Comparison of ENCODE assay signal across 8 cellular contexts in genomic region chr16:73047536-73048291, GRCh38. TPM values are rescaled to one million over a fixed set of nuclear protein-coding genes. Genes with fewer than 3 reads are reported as not detected.
DNase-seq lines count a peak whose midpoint lies in the region; ATAC-seq and TF ChIP-seq lines count a peak whose summit lies in the region.

A gene with protein sequence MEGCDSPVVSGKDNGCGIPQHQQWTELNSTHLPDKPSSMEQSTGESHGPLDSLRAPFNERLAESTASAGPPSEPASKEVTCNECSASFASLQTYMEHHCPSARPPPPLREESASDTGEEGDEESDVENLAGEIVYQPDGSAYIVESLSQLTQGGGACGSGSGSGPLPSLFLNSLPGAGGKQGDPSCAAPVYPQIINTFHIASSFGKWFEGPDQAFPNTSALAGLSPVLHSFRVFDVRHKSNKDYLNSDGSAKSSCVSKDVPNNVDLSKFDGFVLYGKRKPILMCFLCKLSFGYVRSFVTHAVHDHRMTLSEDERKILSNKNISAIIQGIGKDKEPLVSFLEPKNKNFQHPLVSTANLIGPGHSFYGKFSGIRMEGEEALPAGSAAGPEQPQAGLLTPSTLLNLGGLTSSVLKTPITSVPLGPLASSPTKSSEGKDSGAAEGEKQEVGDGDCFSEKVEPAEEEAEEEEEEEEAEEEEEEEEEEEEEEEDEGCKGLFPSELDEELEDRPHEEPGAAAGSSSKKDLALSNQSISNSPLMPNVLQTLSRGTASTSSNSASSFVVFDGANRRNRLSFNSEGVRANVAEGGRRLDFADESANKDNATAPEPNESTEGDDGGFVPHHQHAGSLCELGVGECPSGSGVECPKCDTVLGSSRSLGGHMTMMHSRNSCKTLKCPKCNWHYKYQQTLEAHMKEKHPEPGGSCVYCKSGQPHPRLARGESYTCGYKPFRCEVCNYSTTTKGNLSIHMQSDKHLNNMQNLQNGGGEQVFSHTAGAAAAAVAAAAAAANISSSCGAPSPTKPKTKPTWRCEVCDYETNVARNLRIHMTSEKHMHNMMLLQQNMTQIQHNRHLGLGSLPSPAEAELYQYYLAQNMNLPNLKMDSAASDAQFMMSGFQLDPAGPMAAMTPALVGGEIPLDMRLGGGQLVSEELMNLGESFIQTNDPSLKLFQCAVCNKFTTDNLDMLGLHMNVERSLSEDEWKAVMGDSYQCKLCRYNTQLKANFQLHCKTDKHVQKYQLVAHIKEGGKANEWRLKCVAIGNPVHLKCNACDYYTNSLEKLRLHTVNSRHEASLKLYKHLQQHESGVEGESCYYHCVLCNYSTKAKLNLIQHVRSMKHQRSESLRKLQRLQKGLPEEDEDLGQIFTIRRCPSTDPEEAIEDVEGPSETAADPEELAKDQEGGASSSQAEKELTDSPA (N-terminal part only) (minus strand): TSS chr16:73048128. CDS start chr16:72960145, 87,983 bp downstream.

- POLR2A ChIA-PET in activated CD8-positive, alpha-beta T cell treated with anti-CD3 and anti-CD28 coated beads, Interleukin-2, amount 10 ng/mL, durations not matched to agents 7 days and 5 days (lab: Charles Lee): no interaction called here

- H3K27me3 Mint-ChIP-seq in activated CD8-positive, alpha-beta T cell treated with anti-CD3 and anti-CD28 coated beads, Interleukin-2, amount 10 ng/mL, durations not matched to agents 7 days and 5 days (ENCODE audit: low read depth): peaks cover 42% of the 10 kb centered on the region
- H3K27me3 Mint-ChIP-seq in natural killer cell treated with Interleukin-12 subunit alpha and Interleukin-12 subunit beta and Interleukin-15 and Interleukin-18, amount 100 ng/mL, for 72 hours: peaks cover 10 to 21% of the 10 kb centered on the region in 2 donors

- no peak within 1 kb of the TSS for H3K27ac Mint-ChIP-seq in activated CD8-positive, alpha-beta T cell treated with anti-CD3 and anti-CD28 coated beads, Interleukin-2, amount 10 ng/mL, durations not matched to agents 7 days and 5 days
- H3K27ac Mint-ChIP-seq in natural killer cell treated with Interleukin-12 subunit alpha and Interleukin-12 subunit beta and Interleukin-15 and Interleukin-18, amount 100 ng/mL, for 72 hours: no peak within 1 kb of the TSS

- peaks cover 5% of the 10 kb centered on the region for H3K4me1 Mint-ChIP-seq in activated CD8-positive, alpha-beta T cell treated with anti-CD3 and anti-CD28 coated beads, Interleukin-2, amount 10 ng/mL, durations not matched to agents 7 days and 5 days (ENCODE audit: low read depth)
- H3K4me1 Mint-ChIP-seq in natural killer cell treated with Interleukin-12 subunit alpha and Interleukin-12 subunit beta and Interleukin-15 and Interleukin-18, amount 100 ng/mL, for 72 hours (ENCODE audit: low read depth in 2 of 2): peaks cover 6 to 11% of the 10 kb centered on the region in 2 donors

- peaks cover 79% of the 10 kb centered on the region for H3K27me3 ChIP-seq in H7 (ENCODE audit: control insufficient read depth, insufficient read depth, low read length)

- TF ChIP-seq CTCF in fibroblast of pulmonary artery (IDR thresholded peaks at IDR 0.05; ENCODE audit: low read length, missing control alignments): no peak

- CTCF ChIA-PET in activated CD8-positive, alpha-beta T cell treated with anti-CD3 and anti-CD28 coated beads, Interleukin-2, amount 10 ng/mL, durations not matched to agents 7 days and 5 days (lab: Charles Lee): interaction anchor here (1.1 kb wide), 1 partner anchor 215 kb away, joined by 3 read pairs; no protein-coding TSS in a partner anchor

- no peaks in the 10 kb centered on the region for H3K36me3 Mint-ChIP-seq in activated CD8-positive, alpha-beta T cell treated with anti-CD3 and anti-CD28 coated beads, Interleukin-2, amount 10 ng/mL, durations not matched to agents 7 days and 5 days (ENCODE audit: low read depth)
- no peaks in the 10 kb centered on the region for H3K36me3 Mint-ChIP-seq in natural killer cell treated with Interleukin-12 subunit alpha and Interleukin-12 subunit beta and Interleukin-15 and Interleukin-18, amount 100 ng/mL, for 72 hours

- no peaks in the 10 kb centered on the region for H3K9me3 Mint-ChIP-seq in activated CD8-positive, alpha-beta T cell treated with anti-CD3 and anti-CD28 coated beads, Interleukin-2, amount 10 ng/mL, durations not matched to agents 7 days and 5 days (ENCODE audit: insufficient read depth)
- no peaks in the 10 kb centered on the region for H3K9me3 Mint-ChIP-seq in natural killer cell treated with Interleukin-12 subunit alpha and Interleukin-12 subunit beta and Interleukin-15 and Interleukin-18, amount 100 ng/mL, for 72 hours

- no peaks in the 10 kb centered on the region for H3K36me3 ChIP-seq in H7 (replicated peaks; ENCODE audit: control insufficient read depth, insufficient read depth, low read length)

- H3K4me3 ChIP-seq in H7 (ENCODE audit: insufficient read depth, low read depth, low read length): peak within 1 kb of the TSS; percentile 60
- peak within 1 kb of the TSS; percentile 65 for H3K4me3 ChIP-seq in fibroblast of pulmonary artery (replicated peaks; ENCODE audit: low read depth, low read length)

- H3K4me3 Mint-ChIP-seq in activated CD8-positive, alpha-beta T cell treated with anti-CD3 and anti-CD28 coated beads, Interleukin-2, amount 10 ng/mL, durations not matched to agents 7 days and 5 days: peak within 1 kb of the TSS; percentile 67
- peak within 1 kb of the TSS; percentile 53 for H3K4me3 Mint-ChIP-seq in natural killer cell treated with Interleukin-12 subunit alpha and Interleukin-12 subunit beta and Interleukin-15 and Interleukin-18, amount 100 ng/mL, for 72 hours

- peak; percentile 48 to 70 for ATAC-seq in activated CD4-positive, CD25-positive, alpha-beta regulatory T cell treated with anti-CD3 and anti-CD28 coated beads, Interleukin-2, amount 50 U/mL, for 24 hours
- ATAC-seq in activated CD8-positive, alpha-beta T cell treated with anti-CD3 and anti-CD28 coated beads, Interleukin-2, amount 10 ng/mL, durations not matched to agents 7 days and 5 days: peak; percentile 85
- ATAC-seq in natural killer cell treated with Interleukin-12 subunit alpha and Interleukin-12 subunit beta and Interleukin-15 and Interleukin-18, amount 100 ng/mL, for 72 hours: peak; percentile 77 to 91

- no peak for DNase-seq in activated CD4-positive, CD25-positive, alpha-beta regulatory T cell treated with anti-CD3 and anti-CD28 coated beads, Interleukin-2, amount 50 U/mL, for 72 hours
- DNase-seq in H7: peak; percentile 83
- DNase-seq in LoVo (ENCODE audit: low spot score): peak; percentile 58
- peak; percentile 65 for DNase-seq in activated CD8-positive, alpha-beta T cell treated with anti-CD3 and anti-CD28 coated beads, Interleukin-2, amount 10 ng/mL, durations not matched to agents 7 days and 5 days
- DNase-seq in fibroblast of pulmonary artery (ENCODE audit: low read depth): peak; percentile 55
- peak; percentile 78 for DNase-seq in natural killer cell treated with Interleukin-12 subunit alpha and Interleukin-12 subunit beta and Interleukin-15 and Interleukin-18, amount 100 ng/mL, for 72 hours (ENCODE audit: low spot score)
- DNase-seq in SKM-1 (lab: John Stamatoyannopoulos, UW; ENCODE audit: unreplicated experiment): no peak

RNA-seq across cellular contexts. Expression of the gene that starts here (rescaled TPM):
- 1.2 and 1.3 TPM in 2 replicates for total RNA-seq in H7 (2014; rRNA removed; shearing (Covaris generic))
- 1 to 10 TPM; 2.5 to 2.9 TPM for total RNA-seq in activated CD8-positive, alpha-beta T cell treated with anti-CD3 and anti-CD28 coated beads, Interleukin-2, amount 10 ng/mL, durations not matched to agents 7 days and 5 days
- under 1 TPM; 0.50 to 0.78 TPM for total RNA-seq in natural killer cell treated with Interleukin-12 subunit alpha and Interleukin-12 subunit beta and Interleukin-15 and Interleukin-18, amount 100 ng/mL, for 72 hours

Comparison
In these comparisons a context has a peak if more than half of its experiments do, and no peak if none do; other contexts are left out.
1. Peak in DNase-seq and ATAC-seq in natural killer cell treated with Interleukin-12 subunit alpha and Interleukin-12 subunit beta and Interleukin-15 and Interleukin-18, amount 100 ng/mL, for 72 hours; RNA of the gene not detected or under 1 TPM.
2. DNase-seq: peak in H7 (single experiment), LoVo (single experiment), activated CD8-positive, alpha-beta T cell treated with anti-CD3 and anti-CD28 coated beads, Interleukin-2, amount 10 ng/mL, durations not matched to agents 7 days and 5 days (single experiment) and fibroblast of pulmonary artery (single experiment); none in activated CD4-positive, CD25-positive, alpha-beta regulatory T cell treated with anti-CD3 and anti-CD28 coated beads, Interleukin-2, amount 50 U/mL, for 72 hours (single experiment) and SKM-1 (single experiment).
3. Peak in every context shown above with its lines, with median percentiles within 50 percentile points of each other: ATAC-seq.